15 cellular contexts compared by ENCODE assay signal in genomic region chr4:1175635-1176229, GRCh38.
"Had no signal": no experiment of that assay in that cellular context is flagged by ENCODE, and none has a peak within 500 bp of the region (broad histone marks: within the 10 kb centered on the region; RNA-seq: fewer than 3 reads in every experiment).

No MANE protein-coding gene starts in this region.

- H3K4me3 Mint-ChIP-seq: activated CD4-positive, alpha-beta T cell treated with anti-CD3 and anti-CD28 coated beads for 36 hours; activated naive CD4-positive, alpha-beta T cell treated with anti-CD3 and anti-CD28 coated beads for 36 hours; activated naive CD8-positive, alpha-beta T cell treated with anti-CD3 and anti-CD28 coated beads, Interleukin-2, amount 50 U/mL, for 24 hours; stimulated activated effector memory CD8-positive, alpha-beta T cell treated with anti-CD3 and anti-CD28 coated beads, Interleukin-12 subunit alpha, Interleukin-12 subunit beta, amount 100 ng/mL, for 72 hours; WTC11 had no signal

- H3K27ac ChIP-seq: ascending aorta, testis, upper lobe of left lung had no signal

- H3K36me3 Mint-ChIP-seq: WTC11 had no signal

- H3K27ac Mint-ChIP-seq: activated CD4-positive, alpha-beta T cell treated with anti-CD3 and anti-CD28 coated beads for 36 hours; activated naive CD4-positive, alpha-beta T cell treated with anti-CD3 and anti-CD28 coated beads for 36 hours; activated naive CD8-positive, alpha-beta T cell treated with anti-CD3 and anti-CD28 coated beads, Interleukin-2, amount 50 U/mL, for 24 hours; progenitor cell of endocrine pancreas; stimulated activated effector memory CD8-positive, alpha-beta T cell treated with anti-CD3 and anti-CD28 coated beads, Interleukin-12 subunit alpha, Interleukin-12 subunit beta, amount 100 ng/mL, for 72 hours; WTC11 had no signal

- H3K4me3 ChIP-seq: ascending aorta, smooth muscle cell, testis, upper lobe of left lung had no signal

- DNase-seq: activated CD4-positive, alpha-beta T cell treated with anti-CD3 and anti-CD28 coated beads for 36 hours; activated CD4-positive, alpha-beta T cell treated with anti-CD3 and anti-CD28 coated beads, Interleukin-2, amount 50 U/mL, for 48 hours; activated naive CD4-positive, alpha-beta T cell treated with anti-CD3 and anti-CD28 coated beads for 36 hours; activated naive CD8-positive, alpha-beta T cell treated with anti-CD3 and anti-CD28 coated beads, Interleukin-2, amount 50 U/mL, for 24 hours; effector CD8-positive, alpha-beta T cell; occipital lobe; stimulated activated CD4-positive, alpha-beta T cell treated with anti-CD3 and anti-CD28 coated beads, Interleukin-4, amount 100 ng/mL, for 1 hour; T-helper 2 cell; testis had no signal

- H3K36me3 ChIP-seq: ascending aorta, upper lobe of left lung had no signal

- H3K9me3 ChIP-seq: ascending aorta, testis had no signal

- H3K4me2 ChIP-seq: smooth muscle cell had no signal

- H3K27me3 ChIP-seq: testis had no signal

- H3K4me1 Mint-ChIP-seq: WTC11 had no signal
